In genomic region chr2:2229898-2230817, GRCh38 we compare ENCODE assay signal across 11 cellular contexts.
DNase-seq lines count a peak whose midpoint lies in the region; ATAC-seq and TF ChIP-seq lines count a peak whose summit lies in the region.
"Had no signal": no experiment of that assay in that cellular context is flagged by ENCODE, and none has a peak within 500 bp of the region (broad histone marks: within the 10 kb centered on the region; RNA-seq: fewer than 3 reads in every experiment).

No MANE protein-coding gene starts in this region.

- H3K27me3 Mint-ChIP-seq in activated naive CD4-positive, alpha-beta T cell treated with anti-CD3 and anti-CD28 coated beads for 36 hours (ENCODE audit: low read depth): peaks cover 5% of the 10 kb centered on the region

- peak; percentile 17 for TF ChIP-seq CTCF in epithelial cell of proximal tubule (conservative IDR thresholded peaks at IDR 0.05; ENCODE audit: low read depth, low read length)
- TF ChIP-seq CTCF in retinal pigment epithelial cell (conservative IDR thresholded peaks at IDR 0.05; ENCODE audit: low read depth, low read length): peak; percentile 15

- no peak overlapping the region for H3K4me3 Mint-ChIP-seq in activated naive CD4-positive, alpha-beta T cell treated with anti-CD3 and anti-CD28 coated beads for 36 hours

- DNase-seq in NCI-H2171 treated with DMSO at 0.1 percent for 48 hours (lab: John Stamatoyannopoulos, UW) (peak; percentile 57), NCI-H2171 (lab: John Stamatoyannopoulos, UW) (no peak), NCI-H774 (lab: John Stamatoyannopoulos, UW) (peak; percentile 23), epithelial cell of proximal tubule (ENCODE audit: low read depth) (no peak), retinal pigment epithelial cell (ENCODE audit: low read depth) (no peak)
- no peak for DNase-seq in activated naive CD4-positive, alpha-beta T cell treated with anti-CD3 and anti-CD28 coated beads for 36 hours
- DNase-seq: stimulated activated naive CD4-positive, alpha-beta T cell treated with Interleukin-2 at 50 U/mL for 16 hours had no signal

- ATAC-seq in HG02678 (IDR thresholded peaks at IDR 0.05; ENCODE audit: unreplicated experiment) (no peak), GM21515 (IDR thresholded peaks at IDR 0.05; ENCODE audit: unreplicated experiment) (no peak)

- H3K4me3 ChIP-seq in epithelial cell of proximal tubule (ENCODE audit: low read depth, low read length): no peak overlapping the region
- no peak overlapping the region for H3K4me3 ChIP-seq in retinal pigment epithelial cell (ENCODE audit: low read length)
- H3K4me3 ChIP-seq: skin epidermis had no signal

- H3K36me3 Mint-ChIP-seq in activated naive CD4-positive, alpha-beta T cell treated with anti-CD3 and anti-CD28 coated beads for 36 hours (ENCODE audit: low read depth): no peaks in the 10 kb centered on the region

- CTCF ChIA-PET in activated naive CD4-positive, alpha-beta T cell treated with anti-CD3 and anti-CD28 coated beads for 36 hours (lab: Charles Lee): interaction anchor here (0.9 to 1.2 kb wide), 2 partner anchors 11 to 13 kb away, joined by 3 read pairs; no protein-coding TSS in a partner anchor

- no peaks in the 10 kb centered on the region for H3K4me1 Mint-ChIP-seq in activated naive CD4-positive, alpha-beta T cell treated with anti-CD3 and anti-CD28 coated beads for 36 hours (ENCODE audit: low read depth)

- H3K27ac Mint-ChIP-seq in activated naive CD4-positive, alpha-beta T cell treated with anti-CD3 and anti-CD28 coated beads for 36 hours: no peak overlapping the region
- H3K27ac Mint-ChIP-seq: activated T-helper 2 cell treated with anti-CD3 and anti-CD28 coated beads, Interferon-gamma antibody, Interleukin-2, Interleukin-4, amounts not matched to agents 10 μg/mL and 5 μg/mL and 100 μg/mL, durations not matched to agents 14 hours and 24 hours and 36 hours had no signal

- H3K9me3 Mint-ChIP-seq in activated naive CD4-positive, alpha-beta T cell treated with anti-CD3 and anti-CD28 coated beads for 36 hours: no peaks in the 10 kb centered on the region
- H3K9me3 Mint-ChIP-seq: activated T-helper 2 cell treated with anti-CD3 and anti-CD28 coated beads, Interferon-gamma antibody, Interleukin-2, Interleukin-4, amounts not matched to agents 10 μg/mL and 5 μg/mL and 100 μg/mL, durations not matched to agents 14 hours and 24 hours and 36 hours had no signal

- intact Hi-C loops in activated naive CD4-positive, alpha-beta T cell treated with anti-CD3 and anti-CD28 coated beads for 36 hours (cut with micrococcal nuclease): no loop called here

Comparison
In these comparisons a context has a peak if more than half of its experiments do, and no peak if none do; other contexts are left out.
1. DNase-seq: peak in NCI-H2171 treated with DMSO at 0.1 percent for 48 hours (single experiment) and NCI-H774 (single experiment); none in NCI-H2171 (single experiment), epithelial cell of proximal tubule (single experiment), retinal pigment epithelial cell (single experiment) and activated naive CD4-positive, alpha-beta T cell treated with anti-CD3 and anti-CD28 coated beads for 36 hours (single experiment).